Comparison of ENCODE assay signal across 3 cellular contexts in the genomic region with DNA sequence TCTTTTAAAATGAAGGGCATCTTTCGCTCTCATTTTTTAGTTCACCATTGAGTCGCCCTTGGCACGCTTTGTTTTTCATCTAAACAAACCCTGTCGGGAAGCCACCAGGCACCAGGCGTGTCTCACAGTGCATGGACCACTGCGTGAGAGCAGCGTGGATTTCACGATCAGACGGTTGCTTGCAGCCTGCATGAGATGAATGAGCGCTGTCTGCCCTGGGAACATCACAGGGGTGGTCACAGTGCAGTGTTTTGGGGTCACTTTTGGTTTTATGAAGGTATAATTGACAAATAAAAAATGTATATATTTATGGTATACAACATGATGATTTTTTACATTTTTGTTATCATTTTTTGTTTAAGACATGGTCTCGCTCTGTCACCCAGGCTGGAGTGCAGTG.
"Had no signal": no experiment of that assay in that cellular context is flagged by ENCODE, and none has a peak within 500 bp of the region (broad histone marks: within the 10 kb centered on the region; RNA-seq: fewer than 3 reads in every experiment).

No MANE protein-coding gene starts in this region.

- H3K4me3 ChIP-seq: GM12878 had no signal

- DNase-seq: GDM1, GF-D8 had no signal
